28 cellular contexts compared by ENCODE assay signal in the genomic region with DNA sequence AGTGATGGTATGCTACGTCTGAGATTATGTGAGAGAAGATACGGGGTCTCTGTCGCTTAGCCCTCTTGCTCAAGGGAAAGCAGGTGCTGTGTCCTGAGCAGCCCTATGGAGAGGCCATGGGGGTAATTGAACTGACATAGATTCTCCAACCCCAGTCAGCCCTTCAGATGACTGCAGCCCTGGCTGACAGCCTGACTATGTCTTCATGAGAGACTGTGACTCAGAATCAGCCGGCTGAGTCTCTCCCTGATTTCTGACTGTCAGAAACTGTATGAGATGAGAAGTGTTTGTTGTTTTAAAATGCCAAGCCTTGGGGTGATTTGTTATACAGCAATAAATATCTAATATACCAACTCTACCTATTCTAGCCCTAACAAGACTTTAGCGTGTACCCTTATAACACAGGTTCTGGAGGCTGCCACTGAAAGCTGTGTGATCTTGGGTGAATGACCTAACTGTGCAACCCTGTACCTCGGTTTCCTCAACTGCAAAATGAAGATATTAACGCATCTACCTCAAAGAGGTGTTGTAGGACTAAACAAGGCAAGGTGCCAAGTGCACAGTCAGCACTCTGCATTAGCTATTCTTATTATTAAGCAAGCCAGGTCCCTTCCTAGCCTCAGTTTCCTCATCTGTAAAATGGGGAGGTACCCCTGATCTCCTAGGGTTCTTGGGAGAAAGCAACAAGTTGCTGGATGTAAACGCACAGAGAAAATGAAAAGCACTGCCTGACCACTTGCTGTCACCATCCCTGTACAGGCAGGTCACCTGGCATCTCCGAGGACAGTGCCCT. TPM values are rescaled to one million over a fixed set of nuclear protein-coding genes. Genes with fewer than 3 reads are reported as not detected.
DNase-seq lines count a peak whose midpoint lies in the region; FAIRE-seq and TF ChIP-seq lines count a peak whose summit lies in the region.
"Had no signal": no experiment of that assay in that cellular context is flagged by ENCODE, and none has a peak within 500 bp of the region (broad histone marks: within the 10 kb centered on the region; RNA-seq: fewer than 3 reads in every experiment).

No MANE protein-coding gene starts in this region.

- DNase-seq in GM23248 (peak; percentile 67), NCI-H226 (peak; percentile 46), bronchial epithelial cell (ENCODE audit: low read depth) (peak; percentile 41), iris pigment epithelial cell (ENCODE audit: low read depth) (peak; percentile 61), GM10266 (ENCODE audit: extremely low spot score) (no peak), iPS-NIHi7 (ENCODE audit: extremely low spot score) (no peak), amygdala (lab: John Stamatoyannopoulos, UW) (no peak), substantia nigra (lab: John Stamatoyannopoulos, UW) (no peak)
- DNase-seq: activated CD4-positive, alpha-beta T cell treated with anti-CD3 and anti-CD28 coated beads, Interleukin-2, amount 10 ng/mL, durations not matched to agents 7 days and 5 days; activated naive CD8-positive, alpha-beta T cell treated with anti-CD3 and anti-CD28 coated beads for 36 hours; effector CD4-positive, alpha-beta T cell; lower lobe of right lung; NCI-H1105; NCI-H2029; NCI-H2227 treated with DMSO at 0.1 percent for 48 hours; nephron progenitor cell; stimulated activated naive CD8-positive, alpha-beta T cell treated with anti-CD3 and anti-CD28 coated beads, Interleukin-15, Interleukin-2, amounts not matched to agents 100 U/mL and 50 U/mL, for 24 hours; WERI-Rb-1 had no signal

- no peak overlapping the region for H3K9ac ChIP-seq in GM23248

- 77 to 83% methylated on average over 9 of the region's 9 CpGs for WGBS in GM23248 (ENCODE audit: low coverage in 1 of 2, low lambda C conversion rate in 2 of 2, missing lambda C conversion rate in 2 of 2), 2 experiments

- no peaks in the 10 kb centered on the region for H4K20me1 ChIP-seq in GM23248 (ENCODE audit: insufficient read depth)

- H3K36me3 ChIP-seq in GM23248 (ENCODE audit: low read depth): no peaks in the 10 kb centered on the region
- H3K36me3 ChIP-seq in bronchial epithelial cell (ENCODE audit: control insufficient read depth, insufficient read depth, low read length): no peaks in the 10 kb centered on the region
- H3K36me3 ChIP-seq: WERI-Rb-1 had no signal

- peaks cover 12% of the 10 kb centered on the region for H3F3A ChIP-seq in GM23248 (ENCODE audit: insufficient read depth)

- H3K79me2 ChIP-seq in GM23248 (ENCODE audit: insufficient read depth): no peaks in the 10 kb centered on the region

- in situ Hi-C loops in GM23248 (cut with MboI): no loop called here

- TF ChIP-seq CTCF in bronchial epithelial cell (IDR thresholded peaks at IDR 0.05; ENCODE audit: insufficient read depth, low read length, severe bottlenecking) (no peak), GM10266 (IDR thresholded peaks at IDR 0.05; ENCODE audit: control insufficient read depth, insufficient read depth, low read depth, missing control alignments) (no peak)

- peaks cover 7% of the 10 kb centered on the region for H3K4me1 ChIP-seq in GM23248 (ENCODE audit: insufficient read depth)
- H3K4me1 ChIP-seq: lower lobe of right lung, vagina had no signal

- H3K27ac ChIP-seq in GM23248 (no peak overlapping the region), substantia nigra (ENCODE audit: low read depth, low read length, poor library complexity, severe bottlenecking) (no peak overlapping the region)
- H3K27ac ChIP-seq: C4-2B, lower lobe of right lung, vagina, WERI-Rb-1 had no signal

- H3K27me3 ChIP-seq in GM23248 (replicated peaks; ENCODE audit: insufficient read depth) (no peaks in the 10 kb centered on the region), bronchial epithelial cell (ENCODE audit: control insufficient read depth, insufficient read depth, low read length) (peaks cover 2% of the 10 kb centered on the region)
- H3K27me3 ChIP-seq: vagina had no signal

- H3K9me2 ChIP-seq in GM23248 (ENCODE audit: insufficient read depth): no peaks in the 10 kb centered on the region

- H3K4me2 ChIP-seq in GM23248 (ENCODE audit: unreplicated experiment): no peak overlapping the region

- H3K4me3 ChIP-seq in GM23248 (no peak overlapping the region), bronchial epithelial cell (ENCODE audit: low read depth, low read length) (no peak overlapping the region)
- H3K4me3 ChIP-seq: lower lobe of right lung, vagina had no signal

- peak; percentile 81 for FAIRE-seq in bronchial epithelial cell (lab: Jason Lieb, UNC)

- no peaks in the 10 kb centered on the region for H3K9me3 ChIP-seq in GM23248 (ENCODE audit: low read depth)
- H3K9me3 ChIP-seq: lower lobe of right lung, vagina had no signal

- no peak overlapping the region for H2AFZ ChIP-seq in GM23248

RNA-seq across cellular contexts. Expression of gene SLC43A1, which starts 24.9 kb away (rescaled TPM):
- total RNA-seq in GM23248 (2014; rRNA removed; shearing (Covaris generic)): 6.2 and 9.3 TPM in 2 replicates
- 7.1 and 7.7 TPM in 2 replicates for polyA plus RNA-seq in GM23248 (2016; fragmentation: Nextera tagmentation; extraction: Ambion mirVana)
- total RNA-seq in bronchial epithelial cell: 1.0 and 1.3 TPM in 2 replicates

RNA-seq across cellular contexts. Expression of gene RTN4RL2, which starts 30.3 kb away (rescaled TPM):
- total RNA-seq in GM23248 (2014; rRNA removed; shearing (Covaris generic)): 0.32 TPM in 1 of 2 replicates, not detected in the other
- 0.80 and 1.1 TPM in 2 replicates for polyA plus RNA-seq in GM23248 (2016; fragmentation: Nextera tagmentation; extraction: Ambion mirVana)
- total RNA-seq in bronchial epithelial cell: not detected in 2 replicates

RNA-seq across cellular contexts. Expression of gene TIMM10, which starts 39.9 kb away (rescaled TPM):
- 29.0 and 48.3 TPM in 2 replicates for total RNA-seq in GM23248 (2014; rRNA removed; shearing (Covaris generic))
- polyA plus RNA-seq in GM23248 (2016; fragmentation: Nextera tagmentation; extraction: Ambion mirVana): 73.4 and 78.3 TPM in 2 replicates
- total RNA-seq in bronchial epithelial cell: 71.2 and 86.9 TPM in 2 replicates

RNA-seq across cellular contexts. Expression of gene SMTNL1, which starts 46.7 kb away (rescaled TPM):
- total RNA-seq in GM23248 (2014; rRNA removed; shearing (Covaris generic)): not detected in 2 replicates
- not detected in 2 replicates for polyA plus RNA-seq in GM23248 (2016; fragmentation: Nextera tagmentation; extraction: Ambion mirVana)
- total RNA-seq in bronchial epithelial cell: not detected in 2 replicates
- total RNA-seq: activated CD4-positive, alpha-beta T cell treated with anti-CD3 and anti-CD28 coated beads, Interleukin-2, amount 10 ng/mL, durations not matched to agents 7 days and 5 days; activated naive CD8-positive, alpha-beta T cell treated with anti-CD3 and anti-CD28 coated beads for 36 hours; activated T-helper 17 cell treated with anti-CD3 and anti-CD28 coated beads, Interleukin-2, amount 50 U/mL, for 72 hours; cerebellum; epithelial cell of proximal tubule; glomerular endothelial cell; kidney epithelial cell; lower lobe of right lung; mucosa of gallbladder; sciatic nerve; vagina had no signal
- polyA plus RNA-seq: AG04450 had no signal

Comparison
In these comparisons a context has a peak if more than half of its experiments do, and no peak if none do; other contexts are left out.
1. DNase-seq: peak in GM23248 (single experiment), NCI-H226 (single experiment), bronchial epithelial cell (single experiment) and iris pigment epithelial cell (single experiment); none in GM10266 (single experiment), iPS-NIHi7 (single experiment), amygdala (0 of 56) and substantia nigra (0 of 49).